ENCODE assay signal across 32 cellular contexts in the genomic region with DNA sequence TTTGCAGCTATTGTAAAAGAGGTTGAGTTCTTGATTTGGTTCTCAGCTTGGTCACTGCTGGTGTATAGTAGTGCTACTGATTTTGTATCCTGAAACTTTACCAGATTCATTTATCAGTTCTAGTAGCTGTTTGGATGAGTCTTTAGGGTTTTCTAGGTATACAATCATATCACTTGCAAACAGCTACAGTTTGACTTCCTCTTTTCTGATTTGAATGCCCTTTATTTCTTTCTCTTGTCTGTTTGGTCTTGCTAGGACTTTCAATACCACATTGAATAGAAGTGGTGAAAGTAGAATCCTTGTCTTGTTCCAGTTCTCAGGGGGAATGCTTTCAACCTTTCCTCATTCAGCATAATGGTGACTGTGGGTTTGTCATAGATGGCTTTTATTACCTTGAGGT.
"Had no signal": no experiment of that assay in that cellular context is flagged by ENCODE, and none has a peak within 500 bp of the region (broad histone marks: within the 10 kb centered on the region; RNA-seq: fewer than 3 reads in every experiment).

No MANE protein-coding gene starts in this region.

- H3K27ac ChIP-seq: ascending aorta, breast epithelium, cardiac muscle cell, colonic mucosa, epithelial cell of prostate, esophagus squamous epithelium, gastroesophageal sphincter, heart right ventricle, WERI-Rb-1 had no signal

- H3K27me3 ChIP-seq: ascending aorta, breast epithelium, cardiac muscle cell, colonic mucosa, esophagus squamous epithelium, gastroesophageal sphincter, heart right ventricle had no signal

- H3K36me3 ChIP-seq: ascending aorta, breast epithelium, cardiac muscle cell, colonic mucosa, esophagus squamous epithelium, gastroesophageal sphincter, heart right ventricle, WERI-Rb-1 had no signal

- H3K9me3 ChIP-seq: ascending aorta, colonic mucosa had no signal

- DNase-seq: activated B cell treated with CpG ODN at 0.5 μM for 24 hours; activated CD4-positive, alpha-beta memory T cell treated with anti-CD3 and anti-CD28 coated beads for 36 hours; activated CD4-positive, alpha-beta T cell treated with anti-CD3 and anti-CD28 coated beads, Interleukin-2, amount 10 ng/mL, durations not matched to agents 24 days and 14 days; activated CD8-positive, alpha-beta memory T cell treated with anti-CD3 and anti-CD28 coated beads, Interleukin-2, amount 50 U/mL, for 48 hours; activated CD8-positive, alpha-beta T cell treated with anti-CD3 and anti-CD28 coated beads, Interleukin-2, amount 10 ng/mL, durations not matched to agents 7 days and 5 days; activated gamma-delta T cell; activated naive CD4-positive, alpha-beta T cell; activated naive CD4-positive, alpha-beta T cell treated with anti-CD3 and anti-CD28 coated beads, Interleukin-2, amount 10 ng/mL, durations not matched to agents 7 days and 5 days; activated naive CD8-positive, alpha-beta T cell treated with anti-CD3 and anti-CD28 coated beads, Interleukin-2, amount 10 ng/mL, durations not matched to agents 7 days and 5 days; activated T-cell treated with anti-CD3 and anti-CD28 coated beads for 4 hours; activated T-cell treated with anti-CD3 and anti-CD28 coated beads, Interleukin-2, amount 50 U/mL, for 24 hours; activated T-cell treated with anti-CD3 and anti-CD28 coated beads, Interleukin-2, amount 50 U/mL, for 72 hours; central memory CD4-positive, alpha-beta T cell; cerebellar nuclear complex; colonic mucosa; effector CD8-positive, alpha-beta T cell; esophagus squamous epithelium; foreskin melanocyte; heart right ventricle; T-helper 1 cell; T-helper 17 cell; T1000; WERI-Rb-1 had no signal

- FAIRE-seq: endometrium, endothelial cell of umbilical vein had no signal

- H3K4me3 ChIP-seq: ascending aorta, breast epithelium, cardiac muscle cell, colonic mucosa, esophagus squamous epithelium, gastroesophageal sphincter, heart right ventricle had no signal

- H3K4me1 ChIP-seq: ascending aorta, breast epithelium, colonic mucosa, esophagus squamous epithelium, gastroesophageal sphincter, heart right ventricle had no signal

- ATAC-seq: activated CD4-positive, CD25-positive, alpha-beta regulatory T cell treated with anti-CD3 and anti-CD28 coated beads, Interleukin-2, amount 50 U/mL, for 24 hours; activated CD8-positive, alpha-beta T cell treated with anti-CD3 and anti-CD28 coated beads, Interleukin-2, amount 10 ng/mL, durations not matched to agents 7 days and 5 days; activated naive CD4-positive, alpha-beta T cell treated with anti-CD3 and anti-CD28 coated beads, Interleukin-2, amount 50 U/mL, for 72 hours; activated T-cell treated with anti-CD3 and anti-CD28 coated beads, Interleukin-2, amount 50 U/mL, for 72 hours; gastroesophageal sphincter; heart right ventricle; T-helper 17 cell had no signal
